Comparison of ENCODE assay signal across 11 cellular contexts in the genomic region with DNA sequence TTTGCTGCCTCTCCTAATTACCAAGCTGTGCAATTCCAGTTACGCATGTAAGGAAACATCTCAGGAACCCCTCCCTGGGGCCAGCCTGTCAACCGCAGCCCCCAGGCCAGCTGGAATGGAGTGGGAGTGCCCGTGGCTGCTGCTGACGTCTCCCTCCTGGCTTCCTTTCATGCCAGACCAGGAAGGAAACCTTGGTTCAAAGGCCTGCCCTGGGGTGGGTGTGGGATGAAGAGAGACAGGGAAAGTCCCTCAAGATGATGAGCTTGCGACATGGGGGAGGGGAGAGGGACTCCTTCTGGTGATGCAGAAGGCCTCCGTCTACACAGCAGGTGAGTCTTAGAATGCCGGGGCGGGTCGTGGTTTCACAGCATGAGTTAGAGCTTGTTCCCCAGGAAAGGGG. TPM values are rescaled to one million over a fixed set of nuclear protein-coding genes. Genes with fewer than 3 reads are reported as not detected.
DNase-seq lines count a peak whose midpoint lies in the region; ATAC-seq and TF ChIP-seq lines count a peak whose summit lies in the region.
"Had no signal": no experiment of that assay in that cellular context is flagged by ENCODE, and none has a peak within 500 bp of the region (broad histone marks: within the 10 kb centered on the region; RNA-seq: fewer than 3 reads in every experiment).

No MANE protein-coding gene starts in this region.

- ATAC-seq in activated T-cell treated with anti-CD3 and anti-CD28 coated beads, Interleukin-2, amount 50 U/mL, for 4 hours, result peak; percentile 15 to 21
- peak; percentile 46 for ATAC-seq in foreskin keratinocyte
- peak; percentile 38 for ATAC-seq in stimulated activated naive CD8-positive, alpha-beta T cell treated with anti-CD3 and anti-CD28 coated beads, Interleukin-15, Interleukin-2, amounts not matched to agents 100 U/mL and 50 U/mL, for 24 hours

- peaks cover 25% of the 10 kb centered on the region for H3K4me1 ChIP-seq in foreskin keratinocyte
- H3K4me1 ChIP-seq in right atrium auricular region, result peaks cover 0 to 12% of the 10 kb centered on the region in 2 donors

- no peaks in the 10 kb centered on the region for H3K27me3 Mint-ChIP-seq in activated T-cell treated with anti-CD3 and anti-CD28 coated beads, Interleukin-2, amount 50 U/mL, for 4 hours (ENCODE audit: low read depth)

- H3K9me3 Mint-ChIP-seq in activated T-cell treated with anti-CD3 and anti-CD28 coated beads, Interleukin-2, amount 50 U/mL, for 4 hours, result no peaks in the 10 kb centered on the region

- no peaks in the 10 kb centered on the region for H3K36me3 ChIP-seq in right atrium auricular region
- H3K36me3 ChIP-seq: Peyer's patch had no signal

- H3K27ac ChIP-seq in foreskin keratinocyte, result peak overlapping the region; percentile 82
- H3K27ac ChIP-seq in right atrium auricular region, result no peak overlapping the region
- H3K27ac ChIP-seq: Peyer's patch had no signal

- H3K4me1 Mint-ChIP-seq in activated T-cell treated with anti-CD3 and anti-CD28 coated beads, Interleukin-2, amount 50 U/mL, for 4 hours (ENCODE audit: low read depth), result peaks cover 72% of the 10 kb centered on the region

- H3K4me3 ChIP-seq in right atrium auricular region, result no peak overlapping the region
- H3K4me3 ChIP-seq: Peyer's patch had no signal

- DNase-seq in activated effector memory CD4-positive, alpha-beta T cell treated with anti-CD3 and anti-CD28 coated beads, Interleukin-2, amount 50 U/mL, for 16 hours, result peak; percentile 86
- DNase-seq in activated effector memory CD4-positive, alpha-beta T cell treated with Interleukin-2 at 50 U/mL for 16 hours, result no peak
- peak; percentile 60 for DNase-seq in activated T-cell treated with anti-CD3 and anti-CD28 coated beads, Interleukin-2, amount 50 U/mL, for 4 hours
- DNase-seq in foreskin keratinocyte (peak; percentile 79 to 84), OCI-M2 (lab: John Stamatoyannopoulos, UW; ENCODE audit: unreplicated experiment) (no peak), DMS53 (lab: John Stamatoyannopoulos, UW) (no peak), right atrium auricular region (ENCODE audit: low spot score) (no peak)
- peak; percentile 83 for DNase-seq in stimulated activated naive CD8-positive, alpha-beta T cell treated with anti-CD3 and anti-CD28 coated beads, Interleukin-15, Interleukin-2, amounts not matched to agents 100 U/mL and 50 U/mL, for 24 hours
- DNase-seq: mesenchymal stem cell had no signal

- H3K27me3 ChIP-seq in foreskin keratinocyte (no peaks in the 10 kb centered on the region), right atrium auricular region (no peaks in the 10 kb centered on the region)
- H3K27me3 ChIP-seq: Peyer's patch had no signal

- TF ChIP-seq CTCF in foreskin keratinocyte (conservative IDR thresholded peaks at IDR 0.05), result no peak
- TF ChIP-seq CTCF in right atrium auricular region (IDR thresholded peaks at IDR 0.05), result no peak

- H3K4me3 Mint-ChIP-seq in activated T-cell treated with anti-CD3 and anti-CD28 coated beads, Interleukin-2, amount 50 U/mL, for 4 hours, result no peak overlapping the region

- no peaks in the 10 kb centered on the region for H3K36me3 Mint-ChIP-seq in activated T-cell treated with anti-CD3 and anti-CD28 coated beads, Interleukin-2, amount 50 U/mL, for 4 hours (ENCODE audit: insufficient read depth)

- no peaks in the 10 kb centered on the region for H3K9me3 ChIP-seq in right atrium auricular region
- H3K9me3 ChIP-seq: Peyer's patch had no signal

RNA-seq across cellular contexts. Expression of a gene that starts 11.4 kb away (rescaled TPM):
- total RNA-seq in activated T-cell treated with anti-CD3 and anti-CD28 coated beads, Interleukin-2, amount 50 U/mL, for 4 hours, result under 1 TPM; 0.33 to 0.41 (median 0.40) TPM
- total RNA-seq in foreskin keratinocyte (not detected in 2 replicates), right atrium auricular region (1 to 10 TPM in 1 of 2 donors, under 1 TPM in 1; 0.71 to 1.0 TPM)
- 0.04 TPM in 1 of 2 replicates, not detected in the other for polyA plus RNA-seq in foreskin keratinocyte
- total RNA-seq: LHCN-M2 had no signal

RNA-seq across cellular contexts. Expression of a gene that starts 54.9 kb away (rescaled TPM):
- 100 to 1,000 TPM; 187 to 215 (median 195) TPM for total RNA-seq in activated T-cell treated with anti-CD3 and anti-CD28 coated beads, Interleukin-2, amount 50 U/mL, for 4 hours
- 19.8 and 45.0 TPM in 2 replicates for total RNA-seq in foreskin keratinocyte
- 14.5 and 32.3 TPM in 2 replicates for polyA plus RNA-seq in foreskin keratinocyte
- 1 to 10 TPM; 1.0 to 2.9 TPM for total RNA-seq in right atrium auricular region

Comparison
In these comparisons a context has a peak if more than half of its experiments do, and no peak if none do; other contexts are left out.
1. DNase-seq: peak in activated effector memory CD4-positive, alpha-beta T cell treated with anti-CD3 and anti-CD28 coated beads, Interleukin-2, amount 50 U/mL, for 16 hours (single experiment), activated T-cell treated with anti-CD3 and anti-CD28 coated beads, Interleukin-2, amount 50 U/mL, for 4 hours (single experiment), foreskin keratinocyte (2 of 2) and stimulated activated naive CD8-positive, alpha-beta T cell treated with anti-CD3 and anti-CD28 coated beads, Interleukin-15, Interleukin-2, amounts not matched to agents 100 U/mL and 50 U/mL, for 24 hours (single experiment); none in activated effector memory CD4-positive, alpha-beta T cell treated with Interleukin-2 at 50 U/mL for 16 hours (single experiment), OCI-M2 (single experiment), DMS53 (single experiment) and right atrium auricular region (single experiment).
2. Peak in every context shown above with its lines, with median percentiles within 50 percentile points of each other: ATAC-seq.